Comparison of ENCODE assay signal across 18 cellular contexts in genomic region chr5:21665525-21665924, GRCh38.
DNase-seq lines count a peak whose midpoint lies in the region; ATAC-seq, FAIRE-seq and TF ChIP-seq lines count a peak whose summit lies in the region.
"Had no signal": no experiment of that assay in that cellular context is flagged by ENCODE, and none has a peak within 500 bp of the region (broad histone marks: within the 10 kb centered on the region; RNA-seq: fewer than 3 reads in every experiment).

No MANE protein-coding gene starts in this region.

- no peak overlapping the region for H3K27ac Mint-ChIP-seq in H9
- no peak overlapping the region for H3K27ac Mint-ChIP-seq in activated naive CD4-positive, alpha-beta T cell treated with anti-CD3 and anti-CD28 coated beads for 36 hours
- H3K27ac Mint-ChIP-seq: CD4-positive, alpha-beta T cell had no signal

- H3K27ac ChIP-seq in H9 (ENCODE audit: insufficient read length, low read depth, low read length): no peak overlapping the region
- H3K27ac ChIP-seq: C4-2B, GM23248, KMS-11 had no signal

- no peak overlapping the region for H2BK15ac ChIP-seq in H9 (ENCODE audit: low read depth, low read length)

- H3K4me1 Mint-ChIP-seq in H9: peaks cover 0 to 5% of the 10 kb centered on the region in 2 experiments; a peak in 2 of 4 replicates
- H3K4me1 Mint-ChIP-seq in activated naive CD4-positive, alpha-beta T cell treated with anti-CD3 and anti-CD28 coated beads for 36 hours (ENCODE audit: low read depth): no peaks in the 10 kb centered on the region

- no peak overlapping the region for H2BK5ac ChIP-seq in H9 (ENCODE audit: insufficient read length, low read length)

- H3K56ac ChIP-seq in H9 (ENCODE audit: insufficient read length, low read depth, low read length): no peak overlapping the region

- CTCF ChIA-PET in activated naive CD4-positive, alpha-beta T cell treated with anti-CD3 and anti-CD28 coated beads for 36 hours (lab: Charles Lee): no interaction called here

- H3K27me3 ChIP-seq in H9 (ENCODE audit: insufficient read depth, low read length) (no peaks in the 10 kb centered on the region), bronchial epithelial cell (ENCODE audit: control insufficient read depth, insufficient read depth, low read length) (no peaks in the 10 kb centered on the region)

- H3K23ac ChIP-seq in H9 (ENCODE audit: insufficient read length, low read depth, low read length): no peak overlapping the region

- intact Hi-C loops in activated naive CD4-positive, alpha-beta T cell treated with anti-CD3 and anti-CD28 coated beads for 36 hours (cut with micrococcal nuclease): no loop called here

- H3K4me1 ChIP-seq in H9 (ENCODE audit: insufficient read depth, low read length): no peaks in the 10 kb centered on the region
- H3K4me1 ChIP-seq: Caco-2 had no signal

- TF ChIP-seq CTCF in H9 (conservative IDR thresholded peaks at IDR 0.05): no peak
- no peak for TF ChIP-seq CTCF in bronchial epithelial cell (IDR thresholded peaks at IDR 0.05; ENCODE audit: insufficient read depth, low read length, severe bottlenecking)

- H2BK120ac ChIP-seq in H9 (ENCODE audit: low read depth, low read length, poor library complexity, severe bottlenecking): no peak overlapping the region

- peak; percentile 28 for FAIRE-seq in bronchial epithelial cell (lab: Jason Lieb, UNC)
- FAIRE-seq: A204.1, D721Med had no signal

- DNase-seq in H9: no peak
- peak; percentile 9 for DNase-seq in NCI-H226
- DNase-seq in bronchial epithelial cell (ENCODE audit: low read depth): no peak
- DNase-seq in left kidney (ENCODE audit: low read depth, low spot score): peak; percentile 40
- DNase-seq in activated naive CD4-positive, alpha-beta T cell treated with anti-CD3 and anti-CD28 coated beads for 36 hours: no peak
- no peak for DNase-seq in DMS53 (lab: John Stamatoyannopoulos, UW)
- DNase-seq: AML-193; Caco-2; CD4-positive, alpha-beta T cell; DMS79 treated with DMSO at 0.1 percent for 48 hours; GF-D8; GM23248; H7 had no signal

- no peaks in the 10 kb centered on the region for H3K27me3 Mint-ChIP-seq in H9 (ENCODE audit: low read depth)
- H3K27me3 Mint-ChIP-seq in activated naive CD4-positive, alpha-beta T cell treated with anti-CD3 and anti-CD28 coated beads for 36 hours (ENCODE audit: low read depth): no peaks in the 10 kb centered on the region
- H3K27me3 Mint-ChIP-seq: CD4-positive, alpha-beta T cell had no signal

- no peak overlapping the region for H2BK20ac ChIP-seq in H9 (ENCODE audit: low read depth, low read length, poor library complexity, severe bottlenecking)

- H3K36me3 Mint-ChIP-seq in H9 (ENCODE audit: insufficient read depth in 1 of 3, low read depth in 3 of 3): peaks cover 9 to 29% (median 13%) of the 10 kb centered on the region in 3 experiments
- no peaks in the 10 kb centered on the region for H3K36me3 Mint-ChIP-seq in activated naive CD4-positive, alpha-beta T cell treated with anti-CD3 and anti-CD28 coated beads for 36 hours (ENCODE audit: low read depth)

- H3K4ac ChIP-seq in H9 (ENCODE audit: low read depth, low read length): no peak overlapping the region

- no peaks in the 10 kb centered on the region for H3K9me3 ChIP-seq in H9 (ENCODE audit: control insufficient read depth, low read depth, low read length)

- H3K79me1 ChIP-seq in H9 (ENCODE audit: insufficient read depth, low read depth, low read length, poor library complexity, severe bottlenecking): no peaks in the 10 kb centered on the region

- peaks cover 28 to 30% of the 10 kb centered on the region in 2 experiments for H3K9me3 Mint-ChIP-seq in H9
- peaks cover 10% of the 10 kb centered on the region for H3K9me3 Mint-ChIP-seq in activated naive CD4-positive, alpha-beta T cell treated with anti-CD3 and anti-CD28 coated beads for 36 hours

- H3K14ac ChIP-seq in H9 (ENCODE audit: insufficient read depth, low read length): no peak overlapping the region

- H3K23me2 ChIP-seq in H9 (ENCODE audit: insufficient read length, low read depth, low read length, poor library complexity, severe bottlenecking): no peaks in the 10 kb centered on the region

- no peak overlapping the region for H2AK5ac ChIP-seq in H9 (ENCODE audit: insufficient read length, low read length)

- H3K4me2 ChIP-seq in H9 (ENCODE audit: insufficient read depth, insufficient read length, low read length): no peak overlapping the region
- H3K4me2 ChIP-seq: KMS-11 had no signal

- H4K8ac ChIP-seq in H9 (replicated peaks; ENCODE audit: insufficient read length, low read depth, low read length): no peak overlapping the region

- no peak overlapping the region for H2BK12ac ChIP-seq in H9 (ENCODE audit: insufficient read length, low read depth, low read length)

- no peak overlapping the region for H4K91ac ChIP-seq in H9 (ENCODE audit: insufficient read length, low read depth, low read length)

- H4K5ac ChIP-seq in H9 (ENCODE audit: insufficient read length, low read depth, low read length): no peak overlapping the region

- H3K4me3 ChIP-seq in bronchial epithelial cell (ENCODE audit: low read depth, low read length): no peak overlapping the region
- H3K4me3 ChIP-seq: GM23248 had no signal

- peak overlapping the region; percentile 48 for H2AFZ ChIP-seq in H9 (ENCODE audit: low read length)
- H2AFZ ChIP-seq: GM23248 had no signal

- no CpG with 5 or more reads among the region's 2 CpGs for WGBS in H9 (ENCODE audit: extremely low coverage, insufficient read length, low lambda C conversion rate)

- H3K4me3 Mint-ChIP-seq in H9: no peak overlapping the region
- H3K4me3 Mint-ChIP-seq in activated naive CD4-positive, alpha-beta T cell treated with anti-CD3 and anti-CD28 coated beads for 36 hours: no peak overlapping the region
- H3K4me3 Mint-ChIP-seq: CD4-positive, alpha-beta T cell had no signal

- no peaks in the 10 kb centered on the region for H4K20me1 ChIP-seq in H9 (ENCODE audit: control insufficient read depth, insufficient read depth, insufficient read length)

- no peak for ATAC-seq in GM18502 (IDR thresholded peaks at IDR 0.05; ENCODE audit: poor library complexity, unreplicated experiment)

- no peak overlapping the region for H3T11ph ChIP-seq in H9 (ENCODE audit: low read length)

- no peaks in the 10 kb centered on the region for H3K79me2 ChIP-seq in H9 (ENCODE audit: insufficient read depth, low read length)

- no peak overlapping the region for H3K9ac ChIP-seq in H9 (ENCODE audit: extremely low read depth, insufficient read length, low read length)
- H3K9ac ChIP-seq: GM23248, KMS-11 had no signal

- H3K36me3 ChIP-seq in bronchial epithelial cell (ENCODE audit: control insufficient read depth, insufficient read depth, low read length): no peaks in the 10 kb centered on the region

- H3K18ac ChIP-seq in H9 (ENCODE audit: insufficient read length, low read depth, low read length): no peak overlapping the region

Comparison
In these comparisons a context has a peak if more than half of its experiments do, and no peak if none do; other contexts are left out.
1. DNase-seq: peak in NCI-H226 (single experiment) and left kidney (single experiment); none in H9 (single experiment), bronchial epithelial cell (single experiment), activated naive CD4-positive, alpha-beta T cell treated with anti-CD3 and anti-CD28 coated beads for 36 hours (single experiment) and DMS53 (single experiment).